11 cellular contexts compared by ENCODE assay signal in genomic region chr22:41598081-41598480, GRCh38. TPM values are rescaled to one million over a fixed set of nuclear protein-coding genes. Genes with fewer than 3 reads are reported as not detected.
DNase-seq lines count a peak whose midpoint lies in the region; ATAC-seq, FAIRE-seq and TF ChIP-seq lines count a peak whose summit lies in the region.
"Had no signal": no experiment of that assay in that cellular context is flagged by ENCODE, and none has a peak within 500 bp of the region (broad histone marks: within the 10 kb centered on the region; RNA-seq: fewer than 3 reads in every experiment).

No MANE protein-coding gene starts in this region.

- no peak for TF ChIP-seq CTCF in cardiac muscle cell (IDR thresholded peaks at IDR 0.05; ENCODE audit: low read depth, low read length)
- TF ChIP-seq CTCF in bronchial epithelial cell (IDR thresholded peaks at IDR 0.05; ENCODE audit: insufficient read depth, low read length, severe bottlenecking): no peak

- DNase-seq in cardiac muscle cell (ENCODE audit: low read depth in 1 of 2, low spot score in 1 of 2) (peak in 1 of 2 donors; percentile 75), cardiac septum (ENCODE audit: low spot score) (no peak), bronchial epithelial cell (ENCODE audit: low read depth) (peak; percentile 89), kidney glomerular epithelial cell (lab: John Stamatoyannopoulos, UW) (peak; percentile 1), NCI-H2029 treated with DMSO at 0.1 percent for 48 hours (lab: John Stamatoyannopoulos, UW) (no peak), NCI-H1092 (lab: John Stamatoyannopoulos, UW) (no peak)
- DNase-seq: activated T-cell treated with anti-CD3 and anti-CD28 coated beads, Interleukin-2, amount 50 U/mL, for 4 hours; colonic mucosa; NCI-H1694 treated with DMSO at 0.1 percent for 48 hours had no signal

- no peak for ATAC-seq in HG03342 (IDR thresholded peaks at IDR 0.05; ENCODE audit: unreplicated experiment)
- ATAC-seq in GM19463 (IDR thresholded peaks at IDR 0.05; ENCODE audit: unreplicated experiment): no peak

- H3K4me3 ChIP-seq in cardiac muscle cell: no peak overlapping the region
- H3K4me3 ChIP-seq in bronchial epithelial cell (ENCODE audit: low read depth, low read length): no peak overlapping the region
- H3K4me3 ChIP-seq: colonic mucosa had no signal

- peak; percentile 23 for FAIRE-seq in bronchial epithelial cell (lab: Jason Lieb, UNC)

- no peaks in the 10 kb centered on the region for H3K9me3 ChIP-seq in cardiac muscle cell (ENCODE audit: low read depth)
- H3K9me3 ChIP-seq: colonic mucosa had no signal

- peak overlapping the region; percentile 84 for H3K27ac ChIP-seq in cardiac muscle cell
- H3K27ac ChIP-seq: colonic mucosa had no signal

- H3K36me3 ChIP-seq in cardiac muscle cell: no peaks in the 10 kb centered on the region
- H3K36me3 ChIP-seq in bronchial epithelial cell (ENCODE audit: control insufficient read depth, insufficient read depth, low read length): peaks cover 11% of the 10 kb centered on the region
- H3K36me3 ChIP-seq: colonic mucosa had no signal

- H3K4me1 ChIP-seq in cardiac muscle cell (ENCODE audit: low read depth): peaks cover 7% of the 10 kb centered on the region
- H3K4me1 ChIP-seq: colonic mucosa had no signal

- no peaks in the 10 kb centered on the region for H3K27me3 ChIP-seq in cardiac muscle cell
- no peaks in the 10 kb centered on the region for H3K27me3 ChIP-seq in bronchial epithelial cell (ENCODE audit: control insufficient read depth, insufficient read depth, low read length)
- H3K27me3 ChIP-seq: colonic mucosa had no signal

- intact Hi-C loops in cardiac septum (cut with DNase I): loop anchor here (5.0 kb wide), 3 partner anchors 41 to 196 kb away; partner anchors contain the start of gene POLR3H

RNA-seq across cellular contexts. Expression of gene PMM1, which starts 8.4 kb away (rescaled TPM):
- 22.5 and 34.0 TPM in 2 replicates for total RNA-seq in cardiac muscle cell
- 53.7 and 63.6 TPM in 2 replicates for polyA plus RNA-seq in cardiac muscle cell
- 21.7 TPM for total RNA-seq in cardiac septum
- 17.4 and 23.6 TPM in 2 replicates for total RNA-seq in bronchial epithelial cell

RNA-seq across cellular contexts. Expression of gene DESI1, which starts 22.8 kb away (rescaled TPM):
- 34.2 and 43.2 TPM in 2 replicates for total RNA-seq in cardiac muscle cell
- polyA plus RNA-seq in cardiac muscle cell: 27.3 and 27.6 TPM in 2 replicates
- 30.6 TPM for total RNA-seq in cardiac septum
- 10.8 and 17.5 TPM in 2 replicates for total RNA-seq in bronchial epithelial cell

RNA-seq across cellular contexts. Expression of gene XRCC6, which starts 23.0 kb away (rescaled TPM):
- total RNA-seq in cardiac muscle cell (250 and 283 TPM in 2 replicates), cardiac septum (155 TPM), bronchial epithelial cell (229 and 266 TPM in 2 replicates)
- 423 and 442 TPM in 2 replicates for polyA plus RNA-seq in cardiac muscle cell

RNA-seq across cellular contexts. Expression of gene CSDC2, which starts 37.3 kb away (rescaled TPM):
- total RNA-seq in cardiac muscle cell (4.2 and 4.3 TPM in 2 replicates), cardiac septum (115 TPM), bronchial epithelial cell (under 0.01 TPM in 1 of 2 replicates, not detected in the other)
- polyA plus RNA-seq in cardiac muscle cell: 5.0 and 5.1 TPM in 2 replicates

RNA-seq across cellular contexts. Expression of gene POLR3H, which starts 53.8 kb away (rescaled TPM):
- total RNA-seq in cardiac muscle cell (11.4 and 12.5 TPM in 2 replicates), cardiac septum (18.6 TPM), bronchial epithelial cell (14.3 and 28.2 TPM in 2 replicates)
- 24.7 and 30.9 TPM in 2 replicates for polyA plus RNA-seq in cardiac muscle cell

Comparison
In these comparisons a context has a peak if more than half of its experiments do, and no peak if none do; other contexts are left out.
1. DNase-seq: peak in bronchial epithelial cell (single experiment) and kidney glomerular epithelial cell (single experiment); none in cardiac septum (single experiment), NCI-H2029 treated with DMSO at 0.1 percent for 48 hours (single experiment) and NCI-H1092 (single experiment).